ENCODE assay signal across 1 cellular context in genomic region chr20:5100684-5101347, GRCh38.
TF ChIP-seq lines count a peak whose summit lies in the region.

No MANE protein-coding gene starts in this region.

TF ChIP-seq in GM23338, 12 proteins besides CTCF, POLR2A, EP300 and RAD21 (continued from another document):
- TF ChIP-seq REST (IDR thresholded peaks at IDR 0.05; ENCODE audit: unreplicated experiment), result no peak
